Comparison of ENCODE assay signal across 16 cellular contexts in genomic region chr1:62068978-62069377, GRCh38.
DNase-seq lines count a peak whose midpoint lies in the region; ATAC-seq, FAIRE-seq and TF ChIP-seq lines count a peak whose summit lies in the region.
"Had no signal": no experiment of that assay in that cellular context is flagged by ENCODE, and none has a peak within 500 bp of the region (broad histone marks: within the 10 kb centered on the region; RNA-seq: fewer than 3 reads in every experiment).

No MANE protein-coding gene starts in this region.

- no peaks in the 10 kb centered on the region for H4K20me1 ChIP-seq in keratinocyte (ENCODE audit: control insufficient read depth, extremely low read depth, insufficient read depth, low read length)

- FAIRE-seq in keratinocyte (lab: Jason Lieb, UNC): peak; percentile 43
- FAIRE-seq: GM12892, TTC549 had no signal

- H3K27ac ChIP-seq in keratinocyte (ENCODE audit: control insufficient read depth, insufficient read depth, low read length) (peak overlapping the region; percentile 14), stomach smooth muscle (ENCODE audit: low read length) (peak overlapping the region; percentile 78), colonic mucosa (no peak overlapping the region)

- H3K9me1 ChIP-seq in keratinocyte (ENCODE audit: control insufficient read depth, extremely low read depth, insufficient read depth, low read length): peaks cover 4% of the 10 kb centered on the region

- no peak for TF ChIP-seq CTCF in keratinocyte (optimal IDR thresholded peaks at IDR 0.05 in 1 of 3, IDR thresholded peaks at IDR 0.05 in 1 of 3, conservative IDR thresholded peaks at IDR 0.05 in 1 of 3; ENCODE audit: extremely low read depth in 1 of 3, insufficient read depth in 2 of 3, low read length in 3 of 3)
- TF ChIP-seq CTCF in colonic mucosa (IDR thresholded peaks at IDR 0.05): no peak

- peaks cover 12 to 13% of the 10 kb centered on the region in 2 experiments for H3K36me3 ChIP-seq in keratinocyte (ENCODE audit: control insufficient read depth in 2 of 2, extremely low read depth in 1 of 2, insufficient read depth in 2 of 2, low read length in 2 of 2)
- H3K36me3 ChIP-seq in stomach smooth muscle (ENCODE audit: control insufficient read depth in 2 of 2, insufficient read depth in 2 of 2, low read length in 2 of 2): no peaks in the 10 kb centered on the region
- no peaks in the 10 kb centered on the region for H3K36me3 ChIP-seq in colonic mucosa

- no peaks in the 10 kb centered on the region for H3K79me2 ChIP-seq in keratinocyte (ENCODE audit: control insufficient read depth, insufficient read depth, low read length)

- no peak overlapping the region for H2AFZ ChIP-seq in keratinocyte (ENCODE audit: control insufficient read depth, low read length)

- H3K27me3 ChIP-seq in keratinocyte (ENCODE audit: control insufficient read depth, extremely low read depth, insufficient read depth, low read length) (no peaks in the 10 kb centered on the region), stomach smooth muscle (ENCODE audit: control insufficient read depth in 1 of 2, insufficient read depth in 2 of 2, low read length in 2 of 2) (no peaks in the 10 kb centered on the region), colonic mucosa (no peaks in the 10 kb centered on the region)

- TF ChIP-seq POLR2A in GM18505 (IDR thresholded peaks at IDR 0.05; ENCODE audit: borderline replicate concordance, extremely low read depth, insufficient read depth, insufficient read length): no peak

- dilution Hi-C loops in keratinocyte (cut with MboI; ENCODE audit: extremely low pct_ligation_motif_present, low sequenced_read_pairs): no loop called here

- intact Hi-C loops in colonic mucosa (cut with DNase I): no loop called here

- peak overlapping the region; percentile 6 for H3K4me2 ChIP-seq in keratinocyte (ENCODE audit: control insufficient read depth, extremely low read depth, insufficient read depth, low read depth, low read length)

- no peak overlapping the region for H3K9ac ChIP-seq in keratinocyte (ENCODE audit: control insufficient read depth, extremely low read depth, insufficient read depth, low read length)
- no peak overlapping the region for H3K9ac ChIP-seq in stomach smooth muscle (ENCODE audit: low read length in 2 of 2)
- no peak overlapping the region for H3K9ac ChIP-seq in colonic mucosa (ENCODE audit: low read depth in 2 of 2, low read length in 2 of 2)

- no peak for ATAC-seq in GM18505 (IDR thresholded peaks at IDR 0.05; ENCODE audit: unreplicated experiment)
- ATAC-seq in GM19324 (IDR thresholded peaks at IDR 0.05; ENCODE audit: low FRiP score, unreplicated experiment): no peak

- H3K4me1 ChIP-seq in keratinocyte (ENCODE audit: control insufficient read depth, extremely low read depth, insufficient read depth, low read length): peaks cover 8% of the 10 kb centered on the region
- H3K4me1 ChIP-seq in stomach smooth muscle (ENCODE audit: control insufficient read depth, insufficient read depth, low read length): peaks cover 14% of the 10 kb centered on the region
- H3K4me1 ChIP-seq in colonic mucosa: no peaks in the 10 kb centered on the region

- H3K4me3 ChIP-seq in keratinocyte (ENCODE audit: control insufficient read depth in 2 of 3, extremely low read depth in 1 of 3, insufficient read depth in 2 of 3, low read depth in 1 of 3, low read length in 3 of 3) (no peak overlapping the region), stomach smooth muscle (ENCODE audit: low read length in 2 of 2) (peak overlapping the region in 1 of 2 donors; percentile 10), colonic mucosa (no peak overlapping the region)

- peak; percentile 23 for DNase-seq in NCI-H146 treated with DMSO at 0.1 percent for 48 hours (lab: John Stamatoyannopoulos, UW; ENCODE audit: unreplicated experiment)
- peak; percentile 82 for DNase-seq in cerebellum (ENCODE audit: low spot score)
- no peak for DNase-seq in keratinocyte (ENCODE audit: low read depth, low spot score)
- no peak for DNase-seq in CD1c-positive myeloid dendritic cell (ENCODE audit: extremely low spot score)
- DNase-seq in colonic mucosa: no peak
- DNase-seq: activated naive CD4-positive, alpha-beta T cell treated with anti-CD3 and anti-CD28 coated beads for 36 hours; HCEC 1CT; NCI-H526; SIG-M5; stimulated activated CD4-positive, alpha-beta T cell treated with anti-CD3 and anti-CD28 coated beads, Interleukin-4, amount 100 ng/mL, for 24 hours; stimulated activated naive CD4-positive, alpha-beta T cell treated with Interleukin-2 at 50 U/mL for 16 hours had no signal

- H3K9me3 ChIP-seq in keratinocyte (ENCODE audit: control insufficient read depth, low read depth, low read length) (no peaks in the 10 kb centered on the region), stomach smooth muscle (ENCODE audit: control insufficient read depth in 2 of 2, low read length in 2 of 2) (peaks cover 0 to 4% of the 10 kb centered on the region in 2 donors), colonic mucosa (no peaks in the 10 kb centered on the region)

Comparison
In these comparisons a context has a peak if more than half of its experiments do, and no peak if none do; other contexts are left out.
1. DNase-seq: peak in NCI-H146 treated with DMSO at 0.1 percent for 48 hours (single experiment) and cerebellum (single experiment); none in keratinocyte (single experiment), CD1c-positive myeloid dendritic cell (single experiment) and colonic mucosa (single experiment).